Comparison of ENCODE assay signal across 14 cellular contexts in the genomic region with DNA sequence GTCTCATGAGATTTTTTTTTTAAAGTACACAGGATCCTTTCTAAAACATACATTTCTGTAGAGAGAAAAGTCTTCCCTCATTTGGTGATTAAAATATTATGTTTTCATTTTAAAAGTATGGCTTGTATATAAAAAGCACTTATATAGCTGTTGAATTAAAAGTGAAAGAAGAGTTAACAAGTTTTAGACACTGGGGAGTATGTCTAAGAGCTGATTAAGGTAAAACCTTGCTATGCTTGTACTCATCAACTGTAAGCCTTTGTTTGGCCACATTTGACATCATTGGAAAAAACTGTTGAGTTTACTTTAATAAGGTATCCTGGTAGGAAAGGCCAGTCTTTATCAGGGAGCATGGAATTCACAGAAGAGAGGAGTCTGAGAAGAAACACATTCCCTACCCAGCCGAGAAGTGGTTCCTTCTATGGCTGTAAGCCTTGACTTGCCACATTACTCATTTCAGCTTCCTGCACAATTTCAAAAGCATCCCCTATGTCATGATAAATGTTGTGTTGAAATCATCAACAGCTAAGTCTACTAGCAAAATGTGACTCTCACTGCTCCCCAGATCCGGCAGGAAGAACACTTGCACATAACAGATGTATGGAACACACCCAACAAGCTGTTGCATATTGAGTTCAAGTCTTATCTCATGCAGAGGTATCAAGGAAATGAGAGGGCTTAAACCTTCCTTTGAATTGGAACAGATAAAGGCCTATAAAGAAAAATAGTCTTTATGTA.
A peak's percentile ranks its signal among the peaks of the same experiment; 100 is the strongest.
DNase-seq lines count a peak whose midpoint lies in the region; ATAC-seq and TF ChIP-seq lines count a peak whose summit lies in the region.
"Had no signal": no experiment of that assay in that cellular context is flagged by ENCODE, and none has a peak within 500 bp of the region (broad histone marks: within the 10 kb centered on the region; RNA-seq: fewer than 3 reads in every experiment).

No MANE protein-coding gene starts in this region.

- H3K27me3 ChIP-seq in cardiac muscle cell (no peaks in the 10 kb centered on the region), right atrium auricular region (no peaks in the 10 kb centered on the region), upper lobe of right lung (no peaks in the 10 kb centered on the region)

- peaks cover 3% of the 10 kb centered on the region for H3K4me1 ChIP-seq in cardiac muscle cell (ENCODE audit: low read depth)
- no peaks in the 10 kb centered on the region for H3K4me1 ChIP-seq in right atrium auricular region
- no peaks in the 10 kb centered on the region for H3K4me1 ChIP-seq in upper lobe of right lung

- intact Hi-C loops in upper lobe of right lung (cut with DNase I): no loop called here

- H3K36me3 ChIP-seq in cardiac muscle cell: no peaks in the 10 kb centered on the region
- no peaks in the 10 kb centered on the region for H3K36me3 ChIP-seq in right atrium auricular region
- H3K36me3 ChIP-seq in upper lobe of right lung: no peaks in the 10 kb centered on the region

- DNase-seq in cardiac muscle cell (ENCODE audit: low read depth in 1 of 2, low spot score in 1 of 2): peak; percentile 5 to 92
- no peak for DNase-seq in right atrium auricular region (ENCODE audit: low spot score)
- DNase-seq in SKM-1 treated with dmso at 0.1 percent for 144 hours (lab: John Stamatoyannopoulos, UW; ENCODE audit: unreplicated experiment): peak; percentile 83
- peak; percentile 90 to 94 for DNase-seq in foreskin fibroblast
- DNase-seq in upper lobe of right lung: no peak
- no peak for DNase-seq in RPMI8226
- DNase-seq in pons (ENCODE audit: low spot score): no peak
- DNase-seq: activated CD4-positive, alpha-beta memory T cell treated with anti-CD3 and anti-CD28 coated beads for 36 hours; GOT3; KBM-7; NCI-H2227 treated with DMSO at 0.1 percent for 48 hours had no signal

- H3K27ac ChIP-seq in cardiac muscle cell (no peak overlapping the region), right atrium auricular region (no peak overlapping the region), upper lobe of right lung (no peak overlapping the region)

- H3K4me3 ChIP-seq in cardiac muscle cell: no peak overlapping the region
- no peak overlapping the region for H3K4me3 ChIP-seq in right atrium auricular region
- H3K4me3 ChIP-seq in foreskin fibroblast (ENCODE audit: low read depth in 1 of 2, low read length in 2 of 2): no peak overlapping the region
- no peak overlapping the region for H3K4me3 ChIP-seq in upper lobe of right lung

- no peaks in the 10 kb centered on the region for H3K9me3 ChIP-seq in cardiac muscle cell (ENCODE audit: low read depth)
- H3K9me3 ChIP-seq in right atrium auricular region: no peaks in the 10 kb centered on the region
- H3K9me3 ChIP-seq in upper lobe of right lung: no peaks in the 10 kb centered on the region

- no peak for TF ChIP-seq CTCF in cardiac muscle cell (IDR thresholded peaks at IDR 0.05; ENCODE audit: low read depth, low read length)
- TF ChIP-seq CTCF in right atrium auricular region (IDR thresholded peaks at IDR 0.05): no peak
- no peak for TF ChIP-seq CTCF in foreskin fibroblast (IDR thresholded peaks at IDR 0.05; ENCODE audit: low read depth, low read length)
- no peak for TF ChIP-seq CTCF in upper lobe of right lung (IDR thresholded peaks at IDR 0.05)

- ATAC-seq in upper lobe of right lung: peak; percentile 9
- no peak for ATAC-seq in HG03460 (IDR thresholded peaks at IDR 0.05; ENCODE audit: unreplicated experiment)
- ATAC-seq: activated naive CD4-positive, alpha-beta T cell treated with anti-CD3 and anti-CD28 coated beads, Interleukin-2, amount 50 U/mL, for 72 hours; stimulated activated memory B cell treated with anti-CD40 and anti-IgM and Interleukin-4, amounts not matched to agents 10 μg/mL and 1 μg/mL and 100 μg/mL, for 72 hours had no signal

Comparison
In these comparisons a context has a peak if more than half of its experiments do, and no peak if none do; other contexts are left out.
1. DNase-seq: peak in cardiac muscle cell (2 of 2), SKM-1 treated with dmso at 0.1 percent for 144 hours (single experiment) and foreskin fibroblast (2 of 2); none in right atrium auricular region (single experiment), upper lobe of right lung (single experiment), RPMI8226 (single experiment) and pons (single experiment).